ENCODE assay signal across 21 cellular contexts in the genomic region with DNA sequence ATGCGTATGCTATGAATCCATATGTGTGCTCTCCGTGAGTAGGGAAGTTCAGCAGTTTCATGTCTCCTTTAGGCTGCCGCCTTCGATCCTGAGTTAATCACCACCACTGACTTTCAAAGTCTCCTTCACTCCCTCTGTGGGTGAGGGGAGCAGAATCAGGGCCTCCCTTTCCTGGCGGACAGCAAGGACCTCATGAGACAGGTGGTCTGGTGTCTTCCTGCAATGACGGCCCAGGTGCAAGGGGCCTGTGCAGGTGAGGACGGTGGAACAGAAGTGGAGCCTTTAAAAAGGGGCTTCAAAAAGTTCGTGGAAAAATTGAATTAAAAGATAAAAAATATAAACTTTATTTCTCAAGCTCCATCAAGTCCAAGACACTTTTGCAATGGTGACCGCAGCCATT.
"Had no signal": no experiment of that assay in that cellular context is flagged by ENCODE, and none has a peak within 500 bp of the region (broad histone marks: within the 10 kb centered on the region; RNA-seq: fewer than 3 reads in every experiment).

No MANE protein-coding gene starts in this region.

- H3K27ac Mint-ChIP-seq: dendritic cell treated with granulocyte-macrophage colony-stimulating factor and Interleukin-4, amounts not matched to agents 40 ng/mL and 50 ng/mL, for 4 days; naive thymus-derived CD4-positive, alpha-beta T cell had no signal

- H3K4me1 Mint-ChIP-seq: endodermal cell had no signal

- H3K4me3 Mint-ChIP-seq: dendritic cell treated with granulocyte-macrophage colony-stimulating factor and Interleukin-4, amounts not matched to agents 40 ng/mL and 50 ng/mL, for 4 days; effector memory CD8-positive, alpha-beta T cell; endodermal cell; naive thymus-derived CD4-positive, alpha-beta T cell had no signal

- ATAC-seq: effector memory CD8-positive, alpha-beta T cell; heart right ventricle; left lung; naive thymus-derived CD4-positive, alpha-beta T cell had no signal

- H3K27me3 Mint-ChIP-seq: dendritic cell treated with granulocyte-macrophage colony-stimulating factor and Interleukin-4, amounts not matched to agents 40 ng/mL and 50 ng/mL, for 4 days; effector memory CD8-positive, alpha-beta T cell; naive thymus-derived CD4-positive, alpha-beta T cell had no signal

- H3K27me3 ChIP-seq: esophagus squamous epithelium, gastrocnemius medialis, heart right ventricle, left lung had no signal

- H3K27ac ChIP-seq: epithelial cell of prostate, esophagus squamous epithelium, heart right ventricle, left lung, lower lobe of right lung had no signal

- H3K9me3 ChIP-seq: esophagus squamous epithelium, gastrocnemius medialis, left lung, lower lobe of right lung had no signal

- H3K9me3 Mint-ChIP-seq: dendritic cell treated with granulocyte-macrophage colony-stimulating factor and Interleukin-4, amounts not matched to agents 40 ng/mL and 50 ng/mL, for 4 days; effector memory CD8-positive, alpha-beta T cell; endodermal cell; naive thymus-derived CD4-positive, alpha-beta T cell had no signal

- DNase-seq: cortex of kidney; effector CD8-positive, alpha-beta T cell; effector memory CD8-positive, alpha-beta T cell; endodermal cell; erythroblast; esophagus squamous epithelium; foreskin fibroblast; foreskin melanocyte; gastrocnemius medialis; glutamatergic neuron; heart right ventricle; hippocampal formation; left cardiac atrium; left ventricle myocardium superior; lower lobe of right lung; mesenchymal stem cell; midbrain; naive thymus-derived CD4-positive, alpha-beta T cell had no signal

- H3K4me1 ChIP-seq: esophagus squamous epithelium, gastrocnemius medialis, left lung, lower lobe of right lung had no signal

- H3K4me3 ChIP-seq: esophagus squamous epithelium, gastrocnemius medialis, heart right ventricle, left lung, lower lobe of right lung had no signal
